8 cellular contexts compared by ENCODE assay signal in genomic region chr17:10631048-10631700, GRCh38. TPM values are rescaled to one million over a fixed set of nuclear protein-coding genes. Genes with fewer than 3 reads are reported as not detected.
DNase-seq lines count a peak whose midpoint lies in the region; ATAC-seq and TF ChIP-seq lines count a peak whose summit lies in the region.

No MANE protein-coding gene starts in this region.

- no peak overlapping the region for H3K27ac Mint-ChIP-seq in activated CD8-positive, alpha-beta memory T cell treated with anti-CD3 and anti-CD28 coated beads, Interleukin-2, amount 10 ng/mL, durations not matched to agents 7 days and 5 days
- H3K27ac Mint-ChIP-seq in memory B cell: no peak overlapping the region

- CTCF ChIA-PET in activated CD8-positive, alpha-beta memory T cell treated with anti-CD3 and anti-CD28 coated beads, Interleukin-2, amount 10 ng/mL, durations not matched to agents 7 days and 5 days (lab: Charles Lee): interaction anchor here (1.0 to 7.1 kb wide), 6 partner anchors 9 to 214 kb away, joined by 3 to 65 read pairs (median 11); no protein-coding TSS in a partner anchor

- H3K4me3 Mint-ChIP-seq in activated CD8-positive, alpha-beta memory T cell treated with anti-CD3 and anti-CD28 coated beads, Interleukin-2, amount 10 ng/mL, durations not matched to agents 7 days and 5 days: no peak overlapping the region
- H3K4me3 Mint-ChIP-seq in memory B cell: no peak overlapping the region

- no peak for ATAC-seq in activated CD8-positive, alpha-beta memory T cell treated with anti-CD3 and anti-CD28 coated beads, Interleukin-2, amount 10 ng/mL, durations not matched to agents 7 days and 5 days
- ATAC-seq in memory B cell (ENCODE audit: low read depth) (no peak), HG03196 (IDR thresholded peaks at IDR 0.05; ENCODE audit: unreplicated experiment) (no peak)

- peaks cover 3% of the 10 kb centered on the region for H3K4me1 Mint-ChIP-seq in activated CD8-positive, alpha-beta memory T cell treated with anti-CD3 and anti-CD28 coated beads, Interleukin-2, amount 10 ng/mL, durations not matched to agents 7 days and 5 days
- peaks cover 16% of the 10 kb centered on the region for H3K4me1 Mint-ChIP-seq in memory B cell

- no peak overlapping the region for H3K4me3 ChIP-seq in astrocyte of the spinal cord (ENCODE audit: low read depth, low read length)

- H3K9me3 Mint-ChIP-seq in activated CD8-positive, alpha-beta memory T cell treated with anti-CD3 and anti-CD28 coated beads, Interleukin-2, amount 10 ng/mL, durations not matched to agents 7 days and 5 days (ENCODE audit: low read depth): no peaks in the 10 kb centered on the region
- no peaks in the 10 kb centered on the region for H3K9me3 Mint-ChIP-seq in memory B cell

- peak; percentile 44 for DNase-seq in activated CD8-positive, alpha-beta memory T cell treated with anti-CD3 and anti-CD28 coated beads, Interleukin-2, amount 10 ng/mL, durations not matched to agents 7 days and 5 days
- DNase-seq in activated CD8-positive, alpha-beta memory T cell treated with anti-CD3 and anti-CD28 coated beads for 24 hours: no peak
- DNase-seq in NAMALWA (ENCODE audit: low spot score): peak; percentile 17
- peak; percentile 19 for DNase-seq in astrocyte of the spinal cord (ENCODE audit: low read depth, low spot score)
- peak; percentile 31 to 46 for DNase-seq in memory B cell (ENCODE audit: low spot score in 2 of 2)
- no peak for DNase-seq in effector CD4-positive, alpha-beta T cell
- DNase-seq in NCI-H345 treated with DMSO at 0.1 percent for 48 hours (lab: John Stamatoyannopoulos, UW; ENCODE audit: unreplicated experiment): no peak

- peaks cover 4% of the 10 kb centered on the region for H3K36me3 Mint-ChIP-seq in activated CD8-positive, alpha-beta memory T cell treated with anti-CD3 and anti-CD28 coated beads, Interleukin-2, amount 10 ng/mL, durations not matched to agents 7 days and 5 days
- peaks cover 18% of the 10 kb centered on the region for H3K36me3 Mint-ChIP-seq in memory B cell

- in situ Hi-C loops in astrocyte of the spinal cord (cut with HindIII; ENCODE audit: low sequenced_read_pairs): no loop called here

- no peaks in the 10 kb centered on the region for H3K27me3 Mint-ChIP-seq in activated CD8-positive, alpha-beta memory T cell treated with anti-CD3 and anti-CD28 coated beads, Interleukin-2, amount 10 ng/mL, durations not matched to agents 7 days and 5 days
- no peaks in the 10 kb centered on the region for H3K27me3 Mint-ChIP-seq in memory B cell

- TF ChIP-seq CTCF in astrocyte of the spinal cord (IDR thresholded peaks at IDR 0.05; ENCODE audit: low read depth, low read length): peak; percentile 91

RNA-seq across cellular contexts. Expression of gene MYH3, which starts 25.9 kb away (rescaled TPM):
- 1 to 10 TPM; 4.1 to 4.3 TPM for total RNA-seq in activated CD8-positive, alpha-beta memory T cell treated with anti-CD3 and anti-CD28 coated beads, Interleukin-2, amount 10 ng/mL, durations not matched to agents 7 days and 5 days

Comparison
In these comparisons a context has a peak if more than half of its experiments do, and no peak if none do; other contexts are left out.
1. DNase-seq: peak in activated CD8-positive, alpha-beta memory T cell treated with anti-CD3 and anti-CD28 coated beads, Interleukin-2, amount 10 ng/mL, durations not matched to agents 7 days and 5 days (single experiment), NAMALWA (single experiment), astrocyte of the spinal cord (single experiment) and memory B cell (2 of 2); none in activated CD8-positive, alpha-beta memory T cell treated with anti-CD3 and anti-CD28 coated beads for 24 hours (single experiment), effector CD4-positive, alpha-beta T cell (single experiment) and NCI-H345 treated with DMSO at 0.1 percent for 48 hours (single experiment).